Comparison of ENCODE assay signal across 11 cellular contexts in genomic region chr20:45790491-45790890, GRCh38. TPM values are rescaled to one million over a fixed set of nuclear protein-coding genes. Genes with fewer than 3 reads are reported as not detected.
A peak's percentile ranks its signal among the peaks of the same experiment; 100 is the strongest.
DNase-seq lines count a peak whose midpoint lies in the region; ATAC-seq and TF ChIP-seq lines count a peak whose summit lies in the region.
"Not testable (repeated sequence)": the region's sequence is repeated elsewhere in the genome, so short reads cannot be mapped to it uniquely, and the experiment has no call there.
"Had no signal": no experiment of that assay in that cellular context is flagged by ENCODE, and none has a peak within 500 bp of the region (broad histone marks: within the 10 kb centered on the region; RNA-seq: fewer than 3 reads in every experiment).

No MANE protein-coding gene starts in this region.

- peak overlapping the region; percentile 28 for H3K27ac ChIP-seq in CD4-positive, CD25-positive, alpha-beta regulatory T cell (ENCODE audit: insufficient read depth, low read length, poor library complexity, severe bottlenecking)
- not testable (repeated sequence) for H3K27ac ChIP-seq in DND-41 (ENCODE audit: low read length)

- H3K36me3 ChIP-seq in CD4-positive, CD25-positive, alpha-beta regulatory T cell (ENCODE audit: control insufficient read depth, insufficient read depth, low read length) = peaks cover 15% of the 10 kb centered on the region
- peaks cover 21% of the 10 kb centered on the region for H3K36me3 ChIP-seq in DND-41 (ENCODE audit: insufficient read depth, low read length)

- H3K79me2 ChIP-seq in DND-41 (ENCODE audit: insufficient read depth, low read length) = peaks cover 20% of the 10 kb centered on the region

- POLR2A ChIA-PET in naive thymus-derived CD8-positive, alpha-beta T cell (lab: Charles Lee) = interaction anchor here (0.7 kb wide), 1 partner anchor 426 kb away, joined by 3 read pairs; no protein-coding TSS in a partner anchor

- H3K27me3 Mint-ChIP-seq in CD4-positive, CD25-positive, alpha-beta regulatory T cell = peaks cover 10% of the 10 kb centered on the region
- H3K27me3 Mint-ChIP-seq in T-helper 2 cell treated with Interferon-gamma antibody and Interleukin-4, amounts not matched to agents 5 μg/mL and 100 μg/mL, for 36 hours (ENCODE audit: low read depth); activated naive CD8-positive, alpha-beta T cell treated with anti-CD3 and anti-CD28 coated beads, Interleukin-2, amount 50 U/mL, for 24 hours; immature natural killer cell (ENCODE audit: low read depth in 3 of 3); naive thymus-derived CD8-positive, alpha-beta T cell; progenitor cell of endocrine pancreas: not testable (repeated sequence)

- H3K27me3 ChIP-seq in CD4-positive, CD25-positive, alpha-beta regulatory T cell (ENCODE audit: control insufficient read depth, insufficient read depth, low read length); DND-41 (ENCODE audit: insufficient read depth, low read length, poor library complexity): not testable (repeated sequence)

- DNase-seq in CD4-positive, CD25-positive, alpha-beta regulatory T cell; DND-41; T-helper 2 cell treated with Interferon-gamma antibody and Interleukin-4, amounts not matched to agents 5 μg/mL and 100 μg/mL, for 36 hours (ENCODE audit: low spot score); activated naive CD8-positive, alpha-beta T cell treated with anti-CD3 and anti-CD28 coated beads, Interleukin-2, amount 50 U/mL, for 24 hours; immature natural killer cell; naive thymus-derived CD8-positive, alpha-beta T cell; progenitor cell of endocrine pancreas (ENCODE audit: low spot score, unreplicated experiment): not testable (repeated sequence)

- H2AFZ ChIP-seq in DND-41 (ENCODE audit: low read depth, low read length) = peak overlapping the region; percentile 60; the same call in 1 of the 2 replicates

- H3K36me3 Mint-ChIP-seq in CD4-positive, CD25-positive, alpha-beta regulatory T cell; immature natural killer cell; progenitor cell of endocrine pancreas (ENCODE audit: insufficient read depth): not testable (repeated sequence)
- H3K36me3 Mint-ChIP-seq in T-helper 2 cell treated with Interferon-gamma antibody and Interleukin-4, amounts not matched to agents 5 μg/mL and 100 μg/mL, for 36 hours (ENCODE audit: low read depth) = peaks cover 14% of the 10 kb centered on the region
- peaks cover 14% of the 10 kb centered on the region for H3K36me3 Mint-ChIP-seq in activated naive CD8-positive, alpha-beta T cell treated with anti-CD3 and anti-CD28 coated beads, Interleukin-2, amount 50 U/mL, for 24 hours (ENCODE audit: low read depth)
- peaks cover 0 to 18% (median 4%) of the 10 kb centered on the region in 3 donors for H3K36me3 Mint-ChIP-seq in naive thymus-derived CD8-positive, alpha-beta T cell

- H3K9me3 ChIP-seq in CD4-positive, CD25-positive, alpha-beta regulatory T cell (ENCODE audit: control insufficient read depth in 2 of 2, low read length in 2 of 2); DND-41 (ENCODE audit: insufficient read depth, low read length, severe bottlenecking): not testable (repeated sequence)

- peaks cover 20% of the 10 kb centered on the region for H3K4me1 ChIP-seq in CD4-positive, CD25-positive, alpha-beta regulatory T cell (ENCODE audit: control insufficient read depth, insufficient read depth, low read length, poor library complexity, severe bottlenecking)
- H3K4me1 ChIP-seq in DND-41 (ENCODE audit: insufficient read depth, low read length) = peaks cover 19% of the 10 kb centered on the region

- not testable (repeated sequence) for H3K4me3 ChIP-seq in CD4-positive, CD25-positive, alpha-beta regulatory T cell (ENCODE audit: low read depth, low read length); DND-41 (ENCODE audit: low read depth in 1 of 2, low read length in 2 of 2)

- not testable (repeated sequence) for H3K9ac ChIP-seq in DND-41 (ENCODE audit: low read depth, low read length)

- peaks cover 9 to 29% (median 12%) of the 10 kb centered on the region in 4 donors for H3K4me1 Mint-ChIP-seq in CD4-positive, CD25-positive, alpha-beta regulatory T cell
- H3K4me1 Mint-ChIP-seq in T-helper 2 cell treated with Interferon-gamma antibody and Interleukin-4, amounts not matched to agents 5 μg/mL and 100 μg/mL, for 36 hours (ENCODE audit: low read depth); progenitor cell of endocrine pancreas (ENCODE audit: low read depth): not testable (repeated sequence)
- H3K4me1 Mint-ChIP-seq in activated naive CD8-positive, alpha-beta T cell treated with anti-CD3 and anti-CD28 coated beads, Interleukin-2, amount 50 U/mL, for 24 hours = peaks cover 17% of the 10 kb centered on the region
- H3K4me1 Mint-ChIP-seq in immature natural killer cell = peaks cover 15 to 20% of the 10 kb centered on the region in 2 donors
- peaks cover 7 to 25% (median 18%) of the 10 kb centered on the region in 4 donors for H3K4me1 Mint-ChIP-seq in naive thymus-derived CD8-positive, alpha-beta T cell

- H3K9me3 Mint-ChIP-seq in CD4-positive, CD25-positive, alpha-beta regulatory T cell; T-helper 2 cell treated with Interferon-gamma antibody and Interleukin-4, amounts not matched to agents 5 μg/mL and 100 μg/mL, for 36 hours; activated naive CD8-positive, alpha-beta T cell treated with anti-CD3 and anti-CD28 coated beads, Interleukin-2, amount 50 U/mL, for 24 hours; immature natural killer cell; naive thymus-derived CD8-positive, alpha-beta T cell; progenitor cell of endocrine pancreas (ENCODE audit: low read depth): not testable (repeated sequence)

- peak overlapping the region; percentile 25 to 79 (median 71) for H3K27ac Mint-ChIP-seq in CD4-positive, CD25-positive, alpha-beta regulatory T cell
- not testable (repeated sequence) for H3K27ac Mint-ChIP-seq in T-helper 2 cell treated with Interferon-gamma antibody and Interleukin-4, amounts not matched to agents 5 μg/mL and 100 μg/mL, for 36 hours; progenitor cell of endocrine pancreas
- peak overlapping the region; percentile 5 for H3K27ac Mint-ChIP-seq in activated naive CD8-positive, alpha-beta T cell treated with anti-CD3 and anti-CD28 coated beads, Interleukin-2, amount 50 U/mL, for 24 hours
- peak overlapping the region in 5 of 6 donors; percentile 15 to 80 (median 67) for H3K27ac Mint-ChIP-seq in immature natural killer cell
- peak overlapping the region in 8 of 10 donors; percentile 10 to 99 (median 58) for H3K27ac Mint-ChIP-seq in naive thymus-derived CD8-positive, alpha-beta T cell

- peak overlapping the region; percentile 86 to 94 (median 88) for H3K4me3 Mint-ChIP-seq in CD4-positive, CD25-positive, alpha-beta regulatory T cell
- H3K4me3 Mint-ChIP-seq in T-helper 2 cell treated with Interferon-gamma antibody and Interleukin-4, amounts not matched to agents 5 μg/mL and 100 μg/mL, for 36 hours = peak overlapping the region; percentile 30
- peak overlapping the region; percentile 40 for H3K4me3 Mint-ChIP-seq in activated naive CD8-positive, alpha-beta T cell treated with anti-CD3 and anti-CD28 coated beads, Interleukin-2, amount 50 U/mL, for 24 hours
- H3K4me3 Mint-ChIP-seq in immature natural killer cell (peak overlapping the region in 4 of 5 donors; percentile 23 to 91 (median 54)), progenitor cell of endocrine pancreas (ENCODE audit: low read depth) (peak overlapping the region; percentile 21)
- peak overlapping the region in 9 of 10 donors; percentile 15 to 99 (median 55) for H3K4me3 Mint-ChIP-seq in naive thymus-derived CD8-positive, alpha-beta T cell

- ATAC-seq in CD4-positive, CD25-positive, alpha-beta regulatory T cell (ENCODE audit: low read depth in 2 of 2); DND-41 (ENCODE audit: insufficient read depth, low read depth); activated naive CD8-positive, alpha-beta T cell treated with anti-CD3 and anti-CD28 coated beads, Interleukin-2, amount 50 U/mL, for 24 hours; naive thymus-derived CD8-positive, alpha-beta T cell: not testable (repeated sequence)

- not testable (repeated sequence) for H3K4me2 ChIP-seq in DND-41 (ENCODE audit: insufficient read depth, low read length)

- TF ChIP-seq CTCF in DND-41 (IDR thresholded peaks at IDR 0.05; ENCODE audit: borderline replicate concordance, extremely low read depth, low read length, poor library complexity, severe bottlenecking); progenitor cell of endocrine pancreas (IDR thresholded peaks at IDR 0.05; ENCODE audit: unreplicated experiment): not testable (repeated sequence)

- H4K20me1 ChIP-seq in DND-41 (ENCODE audit: insufficient read depth, low read length) = not testable (repeated sequence)

RNA-seq across cellular contexts. Expression of gene WFDC3, which starts 1.2 kb away (rescaled TPM):
- total RNA-seq in CD4-positive, CD25-positive, alpha-beta regulatory T cell = not detected
- not detected for polyA plus RNA-seq in CD4-positive, CD25-positive, alpha-beta regulatory T cell
- polyA plus RNA-seq in immature natural killer cell = not detected
- not detected for total RNA-seq in naive thymus-derived CD8-positive, alpha-beta T cell
- under 1 TPM in 1 of 3 donors, not detected in 2; 0.73 TPM for polyA plus RNA-seq in naive thymus-derived CD8-positive, alpha-beta T cell
- total RNA-seq in progenitor cell of endocrine pancreas = 0.62 and 0.84 TPM in 2 replicates
- total RNA-seq: HT-29 had no signal
- polyA plus RNA-seq: HepG2 had no signal

RNA-seq across cellular contexts. Expression of gene DNTTIP1, which starts 1.3 kb away (rescaled TPM):
- 16.4 TPM for total RNA-seq in CD4-positive, CD25-positive, alpha-beta regulatory T cell
- 10 to 100 TPM; 33.1 to 48.0 (median 45.3) TPM for polyA plus RNA-seq in CD4-positive, CD25-positive, alpha-beta regulatory T cell
- polyA plus RNA-seq in immature natural killer cell = 10 to 100 TPM; 31.2 to 33.2 (median 31.5) TPM
- 10 to 100 TPM; 18.5 to 26.3 TPM for total RNA-seq in naive thymus-derived CD8-positive, alpha-beta T cell
- 10 to 100 TPM; 26.3 to 41.2 (median 29.5) TPM for polyA plus RNA-seq in naive thymus-derived CD8-positive, alpha-beta T cell
- total RNA-seq in progenitor cell of endocrine pancreas = 29.3 and 33.4 TPM in 2 replicates

RNA-seq across cellular contexts. Expression of gene UBE2C, which starts 22.0 kb away (rescaled TPM):
- 1.2 TPM for total RNA-seq in CD4-positive, CD25-positive, alpha-beta regulatory T cell
- polyA plus RNA-seq in CD4-positive, CD25-positive, alpha-beta regulatory T cell = 1 to 10 TPM; 3.4 to 10.0 (median 5.3) TPM
- polyA plus RNA-seq in immature natural killer cell = 1 to 10 TPM in 2 of 3 donors, not detected in 1; 1.9 to 2.0 TPM
- under 1 TPM in 1 of 2 experiments, not detected in 1; 0.44 TPM for total RNA-seq in naive thymus-derived CD8-positive, alpha-beta T cell
- not detected for polyA plus RNA-seq in naive thymus-derived CD8-positive, alpha-beta T cell
- total RNA-seq in progenitor cell of endocrine pancreas = 63.9 and 69.0 TPM in 2 replicates

RNA-seq across cellular contexts. Expression of gene TNNC2, which starts 36.6 kb away (rescaled TPM):
- total RNA-seq in CD4-positive, CD25-positive, alpha-beta regulatory T cell = 1.4 TPM
- polyA plus RNA-seq in CD4-positive, CD25-positive, alpha-beta regulatory T cell = 1 to 10 TPM in 1 of 4 donors, under 1 TPM in 2, not detected in 1; 0.49 to 1.5 (median 0.76) TPM
- polyA plus RNA-seq in immature natural killer cell = under 1 TPM in 1 of 3 donors, not detected in 2; 0.77 TPM
- total RNA-seq in naive thymus-derived CD8-positive, alpha-beta T cell = under 1 TPM in 1 of 2 experiments, not detected in 1; 0.58 TPM
- under 1 TPM in 1 of 3 donors, not detected in 2; 0.53 TPM for polyA plus RNA-seq in naive thymus-derived CD8-positive, alpha-beta T cell
- total RNA-seq in progenitor cell of endocrine pancreas = 0.67 TPM in 1 of 2 replicates, not detected in the other
- total RNA-seq: A172, PC-3 had no signal

RNA-seq across cellular contexts. Expression of gene SNX21, which starts 43.1 kb away (rescaled TPM):
- total RNA-seq in CD4-positive, CD25-positive, alpha-beta regulatory T cell = 1.6 TPM
- 1 to 10 TPM in 3 of 4 donors, under 1 TPM in 1; 0.94 to 2.5 (median 1.7) TPM for polyA plus RNA-seq in CD4-positive, CD25-positive, alpha-beta regulatory T cell
- polyA plus RNA-seq in immature natural killer cell = 1 to 10 TPM; 1.6 to 2.5 (median 2.2) TPM
- total RNA-seq in naive thymus-derived CD8-positive, alpha-beta T cell = 1 to 10 TPM; 1.3 to 1.8 TPM
- 1 to 10 TPM in 2 of 3 donors, under 1 TPM in 1; 0.30 to 2.2 (median 1.4) TPM for polyA plus RNA-seq in naive thymus-derived CD8-positive, alpha-beta T cell
- total RNA-seq in progenitor cell of endocrine pancreas = 12.2 and 13.1 TPM in 2 replicates

Comparison
In these comparisons a context has a peak if more than half of its experiments do, and no peak if none do; other contexts are left out.
1. H3K4me3 Mint-ChIP-seq: peak in every context shown above with its lines; median percentile 88 in CD4-positive, CD25-positive, alpha-beta regulatory T cell; 55 in naive thymus-derived CD8-positive, alpha-beta T cell; 54 in immature natural killer cell; 40 in activated naive CD8-positive, alpha-beta T cell treated with anti-CD3 and anti-CD28 coated beads, Interleukin-2, amount 50 U/mL, for 24 hours; 30 in T-helper 2 cell treated with Interferon-gamma antibody and Interleukin-4, amounts not matched to agents 5 μg/mL and 100 μg/mL, for 36 hours; 21 in progenitor cell of endocrine pancreas.
2. RNA of gene UBE2C, which starts 22.0 kb away (total RNA-seq): 63.9 to 69.0 TPM in progenitor cell of endocrine pancreas; 1.2 TPM in CD4-positive, CD25-positive, alpha-beta regulatory T cell (single experiment) and 0.44 TPM in naive thymus-derived CD8-positive, alpha-beta T cell; every median in the first group is over 10 times any median in the second.